1 cellular context compared by ENCODE assay signal in genomic region chr20:46683939-46684750, GRCh38.
TF ChIP-seq lines count a peak whose summit lies in the region.

No MANE protein-coding gene starts in this region.

TF ChIP-seq in HepG2, 621 proteins besides CTCF, POLR2A, EP300 and RAD21 (continued from another document and continues in another):
- TF ChIP-seq RBAK (CRISPR knock-in tag; IDR thresholded peaks at IDR 0.05) (0 out of 2 replicates have a peak, but pooled peaks have one; percentile 81), RELA (CRISPR knock-in tag; IDR thresholded peaks at IDR 0.05) (no peak), ZNF264 (CRISPR knock-in tag; IDR thresholded peaks at IDR 0.05) (no peak), ATF1 (CRISPR knock-in tag; IDR thresholded peaks at IDR 0.05) (no peak), STAG1 (CRISPR knock-in tag; IDR thresholded peaks at IDR 0.05) (no peak), TEAD2 (CRISPR knock-in tag; IDR thresholded peaks at IDR 0.05) (no peak), KDM5B (CRISPR knock-in tag; IDR thresholded peaks at IDR 0.05; ENCODE audit: borderline replicate concordance) (0 out of 2 replicates have a peak, but pooled peaks have one; percentile 35), NRL (CRISPR knock-in tag; IDR thresholded peaks at IDR 0.05; ENCODE audit: borderline replicate concordance) (no peak), ZNF18 (CRISPR knock-in tag; IDR thresholded peaks at IDR 0.05; ENCODE audit: insufficient replicate concordance) (no peak), ZNF572 (CRISPR knock-in tag; IDR thresholded peaks at IDR 0.05) (no peak), PCBP2 (optimal IDR thresholded peaks at IDR 0.05; ENCODE audit: low read depth, low read length, poor library complexity, severe bottlenecking) (no peak), SIX4 (CRISPR knock-in tag; IDR thresholded peaks at IDR 0.05) (0 out of 2 replicates have a peak, but pooled peaks have one; percentile 23), ZNF713 (CRISPR knock-in tag; IDR thresholded peaks at IDR 0.05) (no peak), NFE2 (CRISPR knock-in tag; IDR thresholded peaks at IDR 0.05) (no peak), NFRKB (IDR thresholded peaks at IDR 0.05) (no peak), HNF1B (CRISPR knock-in tag; IDR thresholded peaks at IDR 0.05) (0 out of 2 replicates have a peak, but pooled peaks have one; percentile 34), TERF1 (CRISPR knock-in tag; IDR thresholded peaks at IDR 0.05) (no peak), ZNF691 (CRISPR knock-in tag; IDR thresholded peaks at IDR 0.05; ENCODE audit: borderline replicate concordance, low read depth) (no peak), NR0B2 (CRISPR knock-in tag; IDR thresholded peaks at IDR 0.05) (no peak), ZNF543 (CRISPR knock-in tag; IDR thresholded peaks at IDR 0.05) (no peak), ZNF775 (CRISPR knock-in tag; IDR thresholded peaks at IDR 0.05; ENCODE audit: borderline replicate concordance) (no peak), BATF2 (CRISPR knock-in tag; IDR thresholded peaks at IDR 0.05) (peak; percentile 45; the same call in 1 of the 2 replicates), SIN3A (IDR thresholded peaks at IDR 0.05; ENCODE audit: borderline replicate concordance, low read depth, low read length) (no peak), RFX3 (CRISPR knock-in tag; IDR thresholded peaks at IDR 0.05) (no peak), SP5 (CRISPR knock-in tag; IDR thresholded peaks at IDR 0.05; ENCODE audit: borderline replicate concordance, low read depth) (peak; percentile 69; the same call in 1 of the 2 replicates), ZFP62 (CRISPR knock-in tag; IDR thresholded peaks at IDR 0.05) (no peak), FOSL1 (CRISPR knock-in tag; IDR thresholded peaks at IDR 0.05; ENCODE audit: borderline replicate concordance) (no peak), UBTF (CRISPR knock-in tag; IDR thresholded peaks at IDR 0.05) (no peak), FOXC1 (CRISPR knock-in tag; IDR thresholded peaks at IDR 0.05; ENCODE audit: borderline replicate concordance) (0 out of 2 replicates have a peak, but pooled peaks have one; percentile 25), POLR2AphosphoS5 (IDR thresholded peaks at IDR 0.05; ENCODE audit: low read depth, low read length) (peak; percentile 8), HDAC2 (CRISPR knock-in tag; IDR thresholded peaks at IDR 0.05) (no peak), IRF2 (CRISPR knock-in tag; IDR thresholded peaks at IDR 0.05) (no peak), HOXA9 (CRISPR knock-in tag; IDR thresholded peaks at IDR 0.05; ENCODE audit: borderline replicate concordance) (0 out of 2 replicates have a peak, but pooled peaks have one; percentile 38), ZSCAN21 (CRISPR knock-in tag; IDR thresholded peaks at IDR 0.05; ENCODE audit: borderline replicate concordance) (no peak), NAIF1 (CRISPR knock-in tag; IDR thresholded peaks at IDR 0.05; ENCODE audit: borderline replicate concordance) (no peak), ZNF251 (CRISPR knock-in tag; IDR thresholded peaks at IDR 0.05) (no peak), ZNF20 (CRISPR knock-in tag; IDR thresholded peaks at IDR 0.05) (no peak), ZNF256 (CRISPR knock-in tag; conservative IDR thresholded peaks at IDR 0.05) (no peak), KLF13 (CRISPR knock-in tag; IDR thresholded peaks at IDR 0.05) (no peak), HOXD1 (CRISPR knock-in tag; IDR thresholded peaks at IDR 0.05) (no peak), HOXA3 (CRISPR knock-in tag; IDR thresholded peaks at IDR 0.05) (peak; percentile 39)
- TF ChIP-seq, protein P1, sequence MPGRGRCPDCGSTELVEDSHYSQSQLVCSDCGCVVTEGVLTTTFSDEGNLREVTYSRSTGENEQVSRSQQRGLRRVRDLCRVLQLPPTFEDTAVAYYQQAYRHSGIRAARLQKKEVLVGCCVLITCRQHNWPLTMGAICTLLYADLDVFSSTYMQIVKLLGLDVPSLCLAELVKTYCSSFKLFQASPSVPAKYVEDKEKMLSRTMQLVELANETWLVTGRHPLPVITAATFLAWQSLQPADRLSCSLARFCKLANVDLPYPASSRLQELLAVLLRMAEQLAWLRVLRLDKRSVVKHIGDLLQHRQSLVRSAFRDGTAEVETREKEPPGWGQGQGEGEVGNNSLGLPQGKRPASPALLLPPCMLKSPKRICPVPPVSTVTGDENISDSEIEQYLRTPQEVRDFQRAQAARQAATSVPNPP (CRISPR knock-in tag; IDR thresholded peaks at IDR 0.05), result no peak
- TF ChIP-seq, protein P2, sequence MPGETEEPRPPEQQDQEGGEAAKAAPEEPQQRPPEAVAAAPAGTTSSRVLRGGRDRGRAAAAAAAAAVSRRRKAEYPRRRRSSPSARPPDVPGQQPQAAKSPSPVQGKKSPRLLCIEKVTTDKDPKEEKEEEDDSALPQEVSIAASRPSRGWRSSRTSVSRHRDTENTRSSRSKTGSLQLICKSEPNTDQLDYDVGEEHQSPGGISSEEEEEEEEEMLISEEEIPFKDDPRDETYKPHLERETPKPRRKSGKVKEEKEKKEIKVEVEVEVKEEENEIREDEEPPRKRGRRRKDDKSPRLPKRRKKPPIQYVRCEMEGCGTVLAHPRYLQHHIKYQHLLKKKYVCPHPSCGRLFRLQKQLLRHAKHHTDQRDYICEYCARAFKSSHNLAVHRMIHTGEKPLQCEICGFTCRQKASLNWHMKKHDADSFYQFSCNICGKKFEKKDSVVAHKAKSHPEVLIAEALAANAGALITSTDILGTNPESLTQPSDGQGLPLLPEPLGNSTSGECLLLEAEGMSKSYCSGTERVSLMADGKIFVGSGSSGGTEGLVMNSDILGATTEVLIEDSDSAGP (CRISPR knock-in tag; IDR thresholded peaks at IDR 0.05; ENCODE audit: borderline replicate concordance), result peak; percentile 10; the same call in 1 of the 2 replicates
- TF ChIP-seq, protein P3, sequence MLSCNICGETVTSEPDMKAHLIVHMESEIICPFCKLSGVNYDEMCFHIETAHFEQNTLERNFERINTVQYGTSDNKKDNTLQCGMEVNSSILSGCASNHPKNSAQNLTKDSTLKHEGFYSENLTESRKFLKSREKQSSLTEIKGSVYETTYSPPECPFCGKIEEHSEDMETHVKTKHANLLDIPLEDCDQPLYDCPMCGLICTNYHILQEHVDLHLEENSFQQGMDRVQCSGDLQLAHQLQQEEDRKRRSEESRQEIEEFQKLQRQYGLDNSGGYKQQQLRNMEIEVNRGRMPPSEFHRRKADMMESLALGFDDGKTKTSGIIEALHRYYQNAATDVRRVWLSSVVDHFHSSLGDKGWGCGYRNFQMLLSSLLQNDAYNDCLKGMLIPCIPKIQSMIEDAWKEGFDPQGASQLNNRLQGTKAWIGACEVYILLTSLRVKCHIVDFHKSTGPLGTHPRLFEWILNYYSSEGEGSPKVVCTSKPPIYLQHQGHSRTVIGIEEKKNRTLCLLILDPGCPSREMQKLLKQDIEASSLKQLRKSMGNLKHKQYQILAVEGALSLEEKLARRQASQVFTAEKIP (CRISPR knock-in tag; IDR thresholded peaks at IDR 0.05; ENCODE audit: borderline replicate concordance), result no peak
- TF ChIP-seq, protein P4, sequence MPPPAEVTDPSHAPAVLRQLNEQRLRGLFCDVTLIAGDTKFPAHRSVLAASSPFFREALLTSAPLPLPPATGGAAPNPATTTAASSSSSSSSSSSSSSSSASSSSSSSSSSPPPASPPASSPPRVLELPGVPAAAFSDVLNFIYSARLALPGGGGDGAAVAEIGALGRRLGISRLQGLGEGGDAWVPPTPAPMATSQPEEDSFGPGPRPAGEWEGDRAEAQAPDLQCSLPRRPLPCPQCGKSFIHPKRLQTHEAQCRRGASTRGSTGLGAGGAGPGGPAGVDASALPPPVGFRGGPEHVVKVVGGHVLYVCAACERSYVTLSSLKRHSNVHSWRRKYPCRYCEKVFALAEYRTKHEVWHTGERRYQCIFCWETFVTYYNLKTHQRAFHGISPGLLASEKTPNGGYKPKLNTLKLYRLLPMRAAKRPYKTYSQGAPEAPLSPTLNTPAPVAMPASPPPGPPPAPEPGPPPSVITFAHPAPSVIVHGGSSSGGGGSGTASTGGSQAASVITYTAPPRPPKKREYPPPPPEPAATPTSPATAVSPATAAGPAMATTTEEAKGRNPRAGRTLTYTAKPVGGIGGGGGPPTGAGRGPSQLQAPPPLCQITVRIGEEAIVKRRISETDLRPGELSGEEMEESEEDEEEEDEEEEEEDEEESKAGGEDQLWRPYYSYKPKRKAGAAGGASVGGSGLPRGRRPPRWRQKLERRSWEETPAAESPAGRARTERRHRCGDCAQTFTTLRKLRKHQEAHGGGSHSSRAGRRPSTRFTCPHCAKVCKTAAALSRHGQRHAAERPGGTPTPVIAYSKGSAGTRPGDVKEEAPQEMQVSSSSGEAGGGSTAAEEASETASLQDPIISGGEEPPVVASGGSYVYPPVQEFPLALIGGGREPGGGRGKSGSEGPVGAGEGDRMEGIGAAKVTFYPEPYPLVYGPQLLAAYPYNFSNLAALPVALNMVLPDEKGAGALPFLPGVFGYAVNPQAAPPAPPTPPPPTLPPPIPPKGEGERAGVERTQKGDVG (CRISPR knock-in tag; IDR thresholded peaks at IDR 0.05; ENCODE audit: borderline replicate concordance), result 0 out of 2 replicates have a peak, but pooled peaks have one; percentile 10
